Comparison of ENCODE assay signal across 1 cellular context in the genomic region with DNA sequence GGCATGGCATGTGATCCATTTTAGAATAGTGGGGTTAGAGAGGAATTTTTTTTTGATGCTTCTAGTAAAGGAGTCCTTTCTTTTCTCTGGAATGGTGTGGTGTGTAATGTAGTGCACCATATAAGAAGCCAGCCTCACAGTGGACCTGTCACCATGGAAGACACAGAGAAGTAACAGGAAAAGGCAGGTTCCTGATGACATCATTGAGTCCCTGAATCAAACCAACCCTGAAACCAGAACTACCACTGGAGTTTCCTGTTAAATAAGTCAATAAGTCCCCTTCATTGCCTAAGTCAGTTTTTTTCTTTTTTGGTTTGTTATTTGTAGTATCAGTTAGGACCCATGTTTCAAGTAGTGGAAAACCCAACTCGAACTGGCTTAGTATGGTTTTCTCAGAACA.
TF ChIP-seq lines count a peak whose summit lies in the region.

No MANE protein-coding gene starts in this region.

TF ChIP-seq in K562, 482 proteins besides CTCF, POLR2A, EP300 and RAD21 (continued from another document):
- TF ChIP-seq, protein P1, sequence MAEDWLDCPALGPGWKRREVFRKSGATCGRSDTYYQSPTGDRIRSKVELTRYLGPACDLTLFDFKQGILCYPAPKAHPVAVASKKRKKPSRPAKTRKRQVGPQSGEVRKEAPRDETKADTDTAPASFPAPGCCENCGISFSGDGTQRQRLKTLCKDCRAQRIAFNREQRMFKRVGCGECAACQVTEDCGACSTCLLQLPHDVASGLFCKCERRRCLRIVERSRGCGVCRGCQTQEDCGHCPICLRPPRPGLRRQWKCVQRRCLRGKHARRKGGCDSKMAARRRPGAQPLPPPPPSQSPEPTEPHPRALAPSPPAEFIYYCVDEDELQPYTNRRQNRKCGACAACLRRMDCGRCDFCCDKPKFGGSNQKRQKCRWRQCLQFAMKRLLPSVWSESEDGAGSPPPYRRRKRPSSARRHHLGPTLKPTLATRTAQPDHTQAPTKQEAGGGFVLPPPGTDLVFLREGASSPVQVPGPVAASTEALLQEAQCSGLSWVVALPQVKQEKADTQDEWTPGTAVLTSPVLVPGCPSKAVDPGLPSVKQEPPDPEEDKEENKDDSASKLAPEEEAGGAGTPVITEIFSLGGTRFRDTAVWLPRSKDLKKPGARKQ (CRISPR knock-in tag; IDR thresholded peaks at IDR 0.05): no peak
- TF ChIP-seq, protein P2, sequence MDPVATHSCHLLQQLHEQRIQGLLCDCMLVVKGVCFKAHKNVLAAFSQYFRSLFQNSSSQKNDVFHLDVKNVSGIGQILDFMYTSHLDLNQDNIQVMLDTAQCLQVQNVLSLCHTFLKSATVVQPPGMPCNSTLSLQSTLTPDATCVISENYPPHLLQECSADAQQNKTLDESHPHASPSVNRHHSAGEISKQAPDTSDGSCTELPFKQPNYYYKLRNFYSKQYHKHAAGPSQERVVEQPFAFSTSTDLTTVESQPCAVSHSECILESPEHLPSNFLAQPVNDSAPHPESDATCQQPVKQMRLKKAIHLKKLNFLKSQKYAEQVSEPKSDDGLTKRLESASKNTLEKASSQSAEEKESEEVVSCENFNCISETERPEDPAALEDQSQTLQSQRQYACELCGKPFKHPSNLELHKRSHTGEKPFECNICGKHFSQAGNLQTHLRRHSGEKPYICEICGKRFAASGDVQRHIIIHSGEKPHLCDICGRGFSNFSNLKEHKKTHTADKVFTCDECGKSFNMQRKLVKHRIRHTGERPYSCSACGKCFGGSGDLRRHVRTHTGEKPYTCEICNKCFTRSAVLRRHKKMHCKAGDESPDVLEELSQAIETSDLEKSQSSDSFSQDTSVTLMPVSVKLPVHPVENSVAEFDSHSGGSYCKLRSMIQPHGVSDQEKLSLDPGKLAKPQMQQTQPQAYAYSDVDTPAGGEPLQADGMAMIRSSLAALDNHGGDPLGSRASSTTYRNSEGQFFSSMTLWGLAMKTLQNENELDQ (CRISPR knock-in tag; IDR thresholded peaks at IDR 0.05; ENCODE audit: borderline replicate concordance): no peak
